1 cellular context compared by ENCODE assay signal in the genomic region with DNA sequence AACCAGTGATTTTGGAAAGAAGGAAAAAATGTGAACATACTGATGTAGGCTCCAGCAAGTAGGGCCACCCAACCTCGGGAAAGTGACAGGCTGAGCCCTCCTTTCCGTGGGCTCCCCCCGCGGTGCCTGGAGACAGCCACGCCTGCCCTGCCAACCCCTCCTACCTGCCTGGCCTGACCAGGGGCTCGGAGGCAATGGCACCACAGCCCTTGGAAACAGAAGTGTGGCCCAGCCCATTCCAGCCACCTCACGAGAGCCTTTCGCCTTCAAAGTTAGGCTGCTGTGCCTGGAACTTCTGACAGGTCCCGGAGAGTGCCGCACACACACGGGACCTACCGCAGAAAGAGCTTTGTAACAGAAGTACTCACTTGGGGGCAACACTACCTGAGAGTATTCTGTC.
TF ChIP-seq lines count a peak whose summit lies in the region.

No MANE protein-coding gene starts in this region.

TF ChIP-seq in GM23338, 12 proteins besides CTCF, POLR2A, EP300 and RAD21:
- TF ChIP-seq EZH2 (IDR thresholded peaks at IDR 0.05; ENCODE audit: low read depth, unreplicated experiment) (no peak), CREB1 (CRISPR knock-in tag; IDR thresholded peaks at IDR 0.05; ENCODE audit: low read depth) (no peak), ZNF462 (CRISPR knock-in tag; IDR thresholded peaks at IDR 0.05) (no peak), ETS1 (IDR thresholded peaks at IDR 0.05) (no peak), ZNF114 (CRISPR knock-in tag; IDR thresholded peaks at IDR 0.05) (no peak), JUNB (IDR thresholded peaks at IDR 0.05; ENCODE audit: unreplicated experiment) (no peak), POLR2AphosphoS5 (IDR thresholded peaks at IDR 0.05; ENCODE audit: low read depth) (no peak), STAT1 (IDR thresholded peaks at IDR 0.05; ENCODE audit: unreplicated experiment) (no peak), NANOG (IDR thresholded peaks at IDR 0.05; ENCODE audit: borderline replicate concordance) (no peak), EZH2phosphoT487 (IDR thresholded peaks at IDR 0.05; ENCODE audit: unreplicated experiment) (no peak), ZNF331 (CRISPR knock-in tag; IDR thresholded peaks at IDR 0.05; ENCODE audit: low read depth) (no peak)
- TF ChIP-seq, protein P1, sequence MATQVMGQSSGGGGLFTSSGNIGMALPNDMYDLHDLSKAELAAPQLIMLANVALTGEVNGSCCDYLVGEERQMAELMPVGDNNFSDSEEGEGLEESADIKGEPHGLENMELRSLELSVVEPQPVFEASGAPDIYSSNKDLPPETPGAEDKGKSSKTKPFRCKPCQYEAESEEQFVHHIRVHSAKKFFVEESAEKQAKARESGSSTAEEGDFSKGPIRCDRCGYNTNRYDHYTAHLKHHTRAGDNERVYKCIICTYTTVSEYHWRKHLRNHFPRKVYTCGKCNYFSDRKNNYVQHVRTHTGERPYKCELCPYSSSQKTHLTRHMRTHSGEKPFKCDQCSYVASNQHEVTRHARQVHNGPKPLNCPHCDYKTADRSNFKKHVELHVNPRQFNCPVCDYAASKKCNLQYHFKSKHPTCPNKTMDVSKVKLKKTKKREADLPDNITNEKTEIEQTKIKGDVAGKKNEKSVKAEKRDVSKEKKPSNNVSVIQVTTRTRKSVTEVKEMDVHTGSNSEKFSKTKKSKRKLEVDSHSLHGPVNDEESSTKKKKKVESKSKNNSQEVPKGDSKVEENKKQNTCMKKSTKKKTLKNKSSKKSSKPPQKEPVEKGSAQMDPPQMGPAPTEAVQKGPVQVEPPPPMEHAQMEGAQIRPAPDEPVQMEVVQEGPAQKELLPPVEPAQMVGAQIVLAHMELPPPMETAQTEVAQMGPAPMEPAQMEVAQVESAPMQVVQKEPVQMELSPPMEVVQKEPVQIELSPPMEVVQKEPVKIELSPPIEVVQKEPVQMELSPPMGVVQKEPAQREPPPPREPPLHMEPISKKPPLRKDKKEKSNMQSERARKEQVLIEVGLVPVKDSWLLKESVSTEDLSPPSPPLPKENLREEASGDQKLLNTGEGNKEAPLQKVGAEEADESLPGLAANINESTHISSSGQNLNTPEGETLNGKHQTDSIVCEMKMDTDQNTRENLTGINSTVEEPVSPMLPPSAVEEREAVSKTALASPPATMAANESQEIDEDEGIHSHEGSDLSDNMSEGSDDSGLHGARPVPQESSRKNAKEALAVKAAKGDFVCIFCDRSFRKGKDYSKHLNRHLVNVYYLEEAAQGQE (IDR thresholded peaks at IDR 0.05; ENCODE audit: unreplicated experiment), result no peak
